Comparison of ENCODE assay signal across 8 cellular contexts in the genomic region with DNA sequence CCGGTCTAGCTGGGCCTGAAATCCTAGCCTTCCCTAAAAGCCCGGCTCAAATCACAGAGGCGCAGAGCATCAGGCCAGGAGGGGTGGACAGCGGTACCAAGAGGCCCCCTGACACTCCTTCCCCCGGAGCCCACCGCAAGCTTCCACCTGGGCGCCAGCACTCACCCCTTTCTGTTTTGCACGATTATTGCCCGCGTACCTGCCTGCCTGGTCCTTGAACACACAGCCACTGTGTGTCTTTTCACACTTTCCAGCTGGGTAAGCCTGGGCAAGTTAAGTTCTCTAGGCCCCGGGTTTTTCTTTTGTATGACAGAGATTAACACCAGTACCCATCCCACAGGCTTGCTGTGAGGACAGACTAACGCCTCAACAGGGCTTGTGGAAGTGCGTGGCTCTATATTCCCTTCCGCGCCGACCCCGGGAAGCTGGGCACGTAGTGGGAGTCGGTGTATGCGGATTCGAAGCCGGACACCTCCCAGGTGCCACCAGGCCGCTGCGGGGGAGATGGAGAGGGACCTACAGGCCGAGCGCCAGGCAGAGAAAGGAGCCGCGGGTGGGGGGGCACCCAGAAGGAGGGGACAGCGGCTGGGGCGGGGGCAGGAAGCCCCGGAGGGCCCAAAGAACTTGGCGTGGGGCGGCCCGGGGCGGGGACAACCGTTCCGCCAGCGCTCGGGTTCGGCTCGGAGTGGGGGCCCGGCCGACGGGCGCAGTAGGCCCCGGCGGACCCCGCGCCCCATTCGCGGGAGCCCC. TPM values are rescaled to one million over a fixed set of nuclear protein-coding genes. Genes with fewer than 3 reads are reported as not detected.
DNase-seq lines count a peak whose midpoint lies in the region; ATAC-seq, FAIRE-seq and TF ChIP-seq lines count a peak whose summit lies in the region.

No MANE protein-coding gene starts in this region.

- H3K4ac ChIP-seq in H9 (ENCODE audit: low read depth, low read length), result no peak overlapping the region

- H2BK20ac ChIP-seq in H9 (ENCODE audit: low read depth, low read length, poor library complexity, severe bottlenecking), result no peak overlapping the region

- no peak overlapping the region for H2AK5ac ChIP-seq in H9 (ENCODE audit: insufficient read length, low read length)

- no peak overlapping the region for H2BK120ac ChIP-seq in H9 (ENCODE audit: low read depth, low read length, poor library complexity, severe bottlenecking)

- peaks cover 5 to 17% of the 10 kb centered on the region in 2 experiments for H3K36me3 ChIP-seq in endothelial cell of umbilical vein (ENCODE audit: control insufficient read depth in 2 of 2, extremely low read depth in 1 of 2, insufficient read depth in 2 of 2, low read length in 2 of 2)
- H3K36me3 ChIP-seq in mucosa of stomach (ENCODE audit: control insufficient read depth, insufficient read depth, low read length), result no peaks in the 10 kb centered on the region

- H3K4me3 Mint-ChIP-seq in H9, result peak overlapping the region; percentile 91 to 95
- H3K4me3 Mint-ChIP-seq in stimulated activated naive CD8-positive, alpha-beta T cell treated with anti-CD3 and anti-CD28 coated beads, Interleukin-15, amount 100 ng/mL, for 72 hours, result peak overlapping the region; percentile 92 to 99

- H3K79me1 ChIP-seq in H9 (ENCODE audit: insufficient read depth, low read depth, low read length, poor library complexity, severe bottlenecking), result peaks cover 2% of the 10 kb centered on the region

- peaks cover 4% of the 10 kb centered on the region; the same call in 1 of the 2 replicates for H3K79me2 ChIP-seq in H9 (ENCODE audit: insufficient read depth, low read length)
- H3K79me2 ChIP-seq in endothelial cell of umbilical vein (ENCODE audit: control insufficient read depth, insufficient read depth, low read length), result peaks cover 24% of the 10 kb centered on the region

- dilution Hi-C loops in endothelial cell of umbilical vein (cut with MboI; ENCODE audit: extremely low pct_ligation_motif_present, low sequenced_read_pairs), result no loop called here

- CTCF ChIA-PET in endothelial cell of umbilical vein (lab: Charles Lee), result interaction anchor here (1.0 to 2.0 kb wide), 5 partner anchors 187 to 371 kb away, joined by 3 to 11 read pairs (median 4); a partner anchor contains a TSS

- H3K27me3 ChIP-seq in H9 (ENCODE audit: insufficient read depth, low read length) (peaks cover 4% of the 10 kb centered on the region; the same call in 1 of the 2 replicates), endothelial cell of umbilical vein (ENCODE audit: control insufficient read depth in 2 of 2, insufficient read depth in 2 of 2, low read length in 2 of 2) (peaks cover 5 to 13% of the 10 kb centered on the region in 2 experiments), mucosa of stomach (ENCODE audit: control insufficient read depth, insufficient read depth, low read length) (no peaks in the 10 kb centered on the region)

- H3K4me1 ChIP-seq in H9 (ENCODE audit: insufficient read depth, low read length) (no peaks in the 10 kb centered on the region; the same call in 1 of the 2 replicates), endothelial cell of umbilical vein (ENCODE audit: control insufficient read depth, extremely low read depth, insufficient read depth, low read length) (peaks cover 11% of the 10 kb centered on the region), mucosa of stomach (ENCODE audit: control insufficient read depth, insufficient read depth, low read length) (peaks cover 12% of the 10 kb centered on the region)

- H3K14ac ChIP-seq in H9 (ENCODE audit: insufficient read depth, low read length), result no peak overlapping the region

- no peak for DNase-seq in H9
- DNase-seq in M059J (ENCODE audit: low read depth), result peak; percentile 46
- DNase-seq in activated CD8-positive, alpha-beta memory T cell treated with anti-CD3 and anti-CD28 coated beads for 48 hours (ENCODE audit: low read depth in 2 of 3, low spot score in 2 of 3), result peak in 2 of 3 experiments; percentile 20 to 25
- DNase-seq in endothelial cell of umbilical vein (ENCODE audit: low read depth, low spot score), result peak; percentile 49
- peak; percentile 42 to 51 for DNase-seq in stimulated activated naive CD8-positive, alpha-beta T cell treated with anti-CD3 and anti-CD28 coated beads, Interleukin-15, amount 100 ng/mL, for 72 hours
- DNase-seq in GOT3 (lab: John Stamatoyannopoulos, UW), result no peak

- no CpG with 5 or more reads among the region's 51 CpGs for WGBS in H9 (ENCODE audit: extremely low coverage, insufficient read length, low lambda C conversion rate)

- TF ChIP-seq CTCF in H9 (conservative IDR thresholded peaks at IDR 0.05) (no peak), endothelial cell of umbilical vein (IDR thresholded peaks at IDR 0.05; ENCODE audit: extremely low read depth in 1 of 2, insufficient read depth in 1 of 2, low read depth in 1 of 2, low read length in 2 of 2) (no peak)

- H3T11ph ChIP-seq in H9 (ENCODE audit: low read length), result no peak overlapping the region

- H2BK15ac ChIP-seq in H9 (ENCODE audit: low read depth, low read length), result no peak overlapping the region

- ATAC-seq in stimulated activated naive CD8-positive, alpha-beta T cell treated with anti-CD3 and anti-CD28 coated beads, Interleukin-15, amount 100 ng/mL, for 72 hours, result peak; percentile 49

- POLR2A ChIA-PET in endothelial cell of umbilical vein (lab: Charles Lee), result no interaction called here

- H3K56ac ChIP-seq in H9 (ENCODE audit: insufficient read length, low read depth, low read length), result no peak overlapping the region

- FAIRE-seq in endothelial cell of umbilical vein (lab: Jason Lieb, UNC), result no peak

- H3K27ac ChIP-seq in H9 (ENCODE audit: insufficient read length, low read depth, low read length) (no peak overlapping the region), endothelial cell of umbilical vein (ENCODE audit: insufficient read depth, low read depth, low read length) (peak overlapping the region; percentile 49)

- BruUV-seq in endothelial cell of umbilical vein (replicated peaks; lab: Mats Ljungman, UMichigan), result no TSS peak

- H4K5ac ChIP-seq in H9 (ENCODE audit: insufficient read length, low read depth, low read length), result no peak overlapping the region

- no peak for TF ChIP-seq POLR2A in endothelial cell of umbilical vein (IDR thresholded peaks at IDR 0.05; ENCODE audit: low read depth, low read length)

- H3K9me3 Mint-ChIP-seq in H9, result no peaks in the 10 kb centered on the region; a peak in 2 of 5 replicates
- no peaks in the 10 kb centered on the region for H3K9me3 Mint-ChIP-seq in stimulated activated naive CD8-positive, alpha-beta T cell treated with anti-CD3 and anti-CD28 coated beads, Interleukin-15, amount 100 ng/mL, for 72 hours

- H3K23ac ChIP-seq in H9 (ENCODE audit: insufficient read length, low read depth, low read length), result no peak overlapping the region

- no peaks in the 10 kb centered on the region for H4K20me1 ChIP-seq in H9 (ENCODE audit: control insufficient read depth, insufficient read depth, insufficient read length)
- no peaks in the 10 kb centered on the region for H4K20me1 ChIP-seq in endothelial cell of umbilical vein (replicated peaks; ENCODE audit: control insufficient read depth, extremely low read depth, insufficient read depth, low read length)

- H3K9me1 ChIP-seq in endothelial cell of umbilical vein (replicated peaks; ENCODE audit: control insufficient read depth, extremely low read depth, insufficient read depth, low read length), result no peaks in the 10 kb centered on the region

- no peak overlapping the region for H4K91ac ChIP-seq in H9 (ENCODE audit: insufficient read length, low read depth, low read length)

- H4K8ac ChIP-seq in H9 (replicated peaks; ENCODE audit: insufficient read length, low read depth, low read length), result no peak overlapping the region

- H3K27me3 Mint-ChIP-seq in H9 (ENCODE audit: low read depth), result peaks cover 36% of the 10 kb centered on the region
- H3K27me3 Mint-ChIP-seq in stimulated activated naive CD8-positive, alpha-beta T cell treated with anti-CD3 and anti-CD28 coated beads, Interleukin-15, amount 100 ng/mL, for 72 hours, result no peaks in the 10 kb centered on the region

- H3K27ac Mint-ChIP-seq in H9, result peak overlapping the region; percentile 72 to 85 (median 79); a peak in 3 of 7 replicates
- peak overlapping the region; percentile 95 to 99 for H3K27ac Mint-ChIP-seq in stimulated activated naive CD8-positive, alpha-beta T cell treated with anti-CD3 and anti-CD28 coated beads, Interleukin-15, amount 100 ng/mL, for 72 hours

- H3K4me3 ChIP-seq in GM08714 (ENCODE audit: low read length) (peak overlapping the region; percentile 77), endothelial cell of umbilical vein (replicated peaks in 1 of 3; ENCODE audit: insufficient read depth in 1 of 3, low read depth in 1 of 3, low read length in 3 of 3) (peak overlapping the region; percentile 72 to 90 (median 77)), mucosa of stomach (ENCODE audit: low read length) (peak overlapping the region; percentile 63)

- peaks cover 21 to 27% (median 24%) of the 10 kb centered on the region in 3 experiments for H3K36me3 Mint-ChIP-seq in H9 (ENCODE audit: insufficient read depth in 1 of 3, low read depth in 3 of 3)

- no peak overlapping the region for H2BK12ac ChIP-seq in H9 (ENCODE audit: insufficient read length, low read depth, low read length)

- intact Hi-C loops in endothelial cell of umbilical vein (cut with micrococcal nuclease), result loop anchor here (1.0 to 10.0 kb wide), 11 partner anchors 37 to 472 kb away; a partner anchor contains a TSS

- H3K23me2 ChIP-seq in H9 (ENCODE audit: insufficient read length, low read depth, low read length, poor library complexity, severe bottlenecking), result peaks cover 7% of the 10 kb centered on the region

- H3K4me2 ChIP-seq in H9 (ENCODE audit: insufficient read depth, insufficient read length, low read length), result peak overlapping the region; percentile 85
- H3K4me2 ChIP-seq in endothelial cell of umbilical vein (ENCODE audit: insufficient read depth, low read length), result peak overlapping the region; percentile 85

- H3K9me3 ChIP-seq in H9 (ENCODE audit: control insufficient read depth, low read depth, low read length) (no peaks in the 10 kb centered on the region), endothelial cell of umbilical vein (replicated peaks; ENCODE audit: control insufficient read depth, insufficient read depth, low read length) (no peaks in the 10 kb centered on the region), mucosa of stomach (ENCODE audit: control insufficient read depth, low read length) (no peaks in the 10 kb centered on the region)

- H3K4me1 Mint-ChIP-seq in H9, result peaks cover 10 to 14% of the 10 kb centered on the region in 2 experiments
- peaks cover 42% of the 10 kb centered on the region for H3K4me1 Mint-ChIP-seq in stimulated activated naive CD8-positive, alpha-beta T cell treated with anti-CD3 and anti-CD28 coated beads, Interleukin-15, amount 100 ng/mL, for 72 hours

- H2AFZ ChIP-seq in H9 (ENCODE audit: low read length) (no peak overlapping the region), endothelial cell of umbilical vein (ENCODE audit: low read depth, low read length) (peak overlapping the region; percentile 70)

- no peak overlapping the region for H3K18ac ChIP-seq in H9 (ENCODE audit: insufficient read length, low read depth, low read length)

- H3K9ac ChIP-seq in H9 (ENCODE audit: extremely low read depth, insufficient read length, low read length) (peak overlapping the region; percentile 79), endothelial cell of umbilical vein (replicated peaks; ENCODE audit: extremely low read depth, insufficient read depth, low read length) (peak overlapping the region; percentile 73), mucosa of stomach (ENCODE audit: low read length) (peak overlapping the region; percentile 75)

- H2BK5ac ChIP-seq in H9 (ENCODE audit: insufficient read length, low read length), result no peak overlapping the region

RNA-seq across cellular contexts. Expression of a gene that starts 0.8 kb away (rescaled TPM):
- total RNA-seq in H9 (2021) (25.6 and 26.7 TPM in 2 replicates), endothelial cell of umbilical vein (20.8 and 22.3 TPM in 2 replicates)
- 10.3 and 17.5 TPM in 2 replicates for total RNA-seq in M059J (2014; rRNA removed; shearing (Covaris generic))
- polyA plus RNA-seq in endothelial cell of umbilical vein, result 10.5 and 14.4 TPM in 2 replicates
- 6.0 and 6.9 TPM in 2 replicates for polyA plus RNA-seq in endothelial cell of umbilical vein (2011; cell fraction: cytosol; rRNA removed)
- 18.9 and 20.8 TPM in 2 replicates for polyA plus RNA-seq in endothelial cell of umbilical vein (2011; cell fraction: nucleus; rRNA removed)
- 8.6 and 11.2 TPM in 2 replicates for polyA plus RNA-seq in endothelial cell of umbilical vein (2012)
- polyA minus RNA-seq in endothelial cell of umbilical vein, result 13.3 and 14.4 TPM in 2 replicates
- polyA minus RNA-seq in endothelial cell of umbilical vein (2011; cell fraction: cytosol; rRNA and poly(A)+ RNA removed), result 8.8 TPM
- polyA minus RNA-seq in endothelial cell of umbilical vein (2011; cell fraction: nucleus; rRNA and poly(A)+ RNA removed), result 17.4 and 20.9 TPM in 2 replicates

RNA-seq across cellular contexts. Expression of a gene that starts 36.0 kb away (rescaled TPM):
- total RNA-seq in H9 (2021) (15.6 and 15.9 TPM in 2 replicates), endothelial cell of umbilical vein (11.1 and 12.2 TPM in 2 replicates)
- total RNA-seq in M059J (2014; rRNA removed; shearing (Covaris generic)), result 6.3 and 9.9 TPM in 2 replicates
- polyA plus RNA-seq in endothelial cell of umbilical vein, result 7.4 and 8.4 TPM in 2 replicates
- 5.0 and 5.4 TPM in 2 replicates for polyA plus RNA-seq in endothelial cell of umbilical vein (2011; cell fraction: cytosol; rRNA removed)
- polyA plus RNA-seq in endothelial cell of umbilical vein (2011; cell fraction: nucleus; rRNA removed), result 3.8 and 4.0 TPM in 2 replicates
- polyA plus RNA-seq in endothelial cell of umbilical vein (2012), result 5.8 and 7.6 TPM in 2 replicates
- 5.2 and 5.8 TPM in 2 replicates for polyA minus RNA-seq in endothelial cell of umbilical vein
- 8.1 TPM for polyA minus RNA-seq in endothelial cell of umbilical vein (2011; cell fraction: cytosol; rRNA and poly(A)+ RNA removed)
- 2.5 and 3.0 TPM in 2 replicates for polyA minus RNA-seq in endothelial cell of umbilical vein (2011; cell fraction: nucleus; rRNA and poly(A)+ RNA removed)

Comparison
In these comparisons a context has a peak if more than half of its experiments do, and no peak if none do; other contexts are left out.
1. DNase-seq: peak in M059J (single experiment), activated CD8-positive, alpha-beta memory T cell treated with anti-CD3 and anti-CD28 coated beads for 48 hours (2 of 3), endothelial cell of umbilical vein (single experiment) and stimulated activated naive CD8-positive, alpha-beta T cell treated with anti-CD3 and anti-CD28 coated beads, Interleukin-15, amount 100 ng/mL, for 72 hours (2 of 2); none in H9 (single experiment) and GOT3 (single experiment).
2. Peak in every context shown above with its lines, with median percentiles within 50 percentile points of each other: H3K4me3 ChIP-seq and H3K9ac ChIP-seq.